In genomic region chr5:142722146-142722545, GRCh38 we compare ENCODE assay signal across 22 cellular contexts. TPM values are rescaled to one million over a fixed set of nuclear protein-coding genes. Genes with fewer than 3 reads are reported as not detected.
A peak's percentile ranks its signal among the peaks of the same experiment; 100 is the strongest.
DNase-seq lines count a peak whose midpoint lies in the region; ATAC-seq and TF ChIP-seq lines count a peak whose summit lies in the region.
"Had no signal": no experiment of that assay in that cellular context is flagged by ENCODE, and none has a peak within 500 bp of the region (broad histone marks: within the 10 kb centered on the region; RNA-seq: fewer than 3 reads in every experiment).

No MANE protein-coding gene starts in this region.

- H3K4me1 Mint-ChIP-seq in GM23338 (peaks cover 30% of the 10 kb centered on the region), endodermal cell (peaks cover 12% of the 10 kb centered on the region)
- peaks cover 0 to 6% (median 0%) of the 10 kb centered on the region in 7 donors for H3K4me1 Mint-ChIP-seq in naive thymus-derived CD4-positive, alpha-beta T cell

- CTCF ChIA-PET in naive thymus-derived CD4-positive, alpha-beta T cell (lab: Charles Lee), result interaction anchor here (1.1 to 2.8 kb wide), 2 partner anchors 9 to 165 kb away, joined by 3 to 19 read pairs; no protein-coding TSS in a partner anchor

- H3K36me3 ChIP-seq in GM23338 (ENCODE audit: insufficient read depth) (peaks cover 10% of the 10 kb centered on the region), RWPE2 (ENCODE audit: low read depth) (no peaks in the 10 kb centered on the region), endodermal cell (ENCODE audit: control insufficient read depth, insufficient read depth, low read length) (no peaks in the 10 kb centered on the region), osteoblast (ENCODE audit: insufficient read depth, low read length) (no peaks in the 10 kb centered on the region)
- no peaks in the 10 kb centered on the region for H3K36me3 ChIP-seq in naive thymus-derived CD4-positive, alpha-beta T cell (ENCODE audit: control insufficient read depth in 2 of 3, insufficient read depth in 3 of 3, low read length in 3 of 3)
- H3K36me3 ChIP-seq: SJSA1 had no signal

- H3K4me1 ChIP-seq in GM23338 (ENCODE audit: insufficient read depth) (peaks cover 19% of the 10 kb centered on the region), RWPE2 (ENCODE audit: insufficient read depth, poor library complexity, severe bottlenecking) (peaks cover 50% of the 10 kb centered on the region), endodermal cell (ENCODE audit: control insufficient read depth, insufficient read depth, low read length) (peaks cover 7% of the 10 kb centered on the region), osteoblast (ENCODE audit: insufficient read depth, low read length) (peaks cover 26% of the 10 kb centered on the region)
- peaks cover 0 to 3% of the 10 kb centered on the region in 2 donors for H3K4me1 ChIP-seq in naive thymus-derived CD4-positive, alpha-beta T cell (ENCODE audit: control insufficient read depth in 2 of 2, insufficient read depth in 2 of 2, low read length in 2 of 2)

- no peak overlapping the region for H3K4me3 ChIP-seq in GM23338
- no peak overlapping the region for H3K4me3 ChIP-seq in RWPE2 (ENCODE audit: severe bottlenecking)
- no peak overlapping the region for H3K4me3 ChIP-seq in endodermal cell (ENCODE audit: low read length)
- H3K4me3 ChIP-seq in osteoblast (ENCODE audit: insufficient read depth, low read length), result no peak overlapping the region
- no peak overlapping the region for H3K4me3 ChIP-seq in naive thymus-derived CD4-positive, alpha-beta T cell (ENCODE audit: low read length)
- H3K4me3 ChIP-seq: GM12878, SJSA1 had no signal

- no peaks in the 10 kb centered on the region; the same call in 1 of the 2 replicates for H3K9me2 ChIP-seq in GM23338 (ENCODE audit: insufficient read depth)

- H3K4me2 ChIP-seq in GM23338 (no peak overlapping the region), osteoblast (ENCODE audit: insufficient read depth, low read length) (no peak overlapping the region)
- H3K4me2 ChIP-seq: KMS-11 had no signal

- H4K20me1 ChIP-seq in GM23338 (replicated peaks; ENCODE audit: insufficient read depth) (no peaks in the 10 kb centered on the region), osteoblast (ENCODE audit: insufficient read depth, low read length) (no peaks in the 10 kb centered on the region)

- TF ChIP-seq CTCF in GM23338 (conservative IDR thresholded peaks at IDR 0.05; ENCODE audit: low read depth in 2 of 2) (no peak), RWPE2 (IDR thresholded peaks at IDR 0.05; ENCODE audit: poor library complexity, severe bottlenecking) (no peak), endodermal cell (conservative IDR thresholded peaks at IDR 0.05) (no peak), osteoblast (IDR thresholded peaks at IDR 0.05; ENCODE audit: extremely low read depth, low read depth, low read length) (no peak)

- H3K27me3 ChIP-seq in GM23338 (ENCODE audit: insufficient read depth) (no peaks in the 10 kb centered on the region), RWPE2 (ENCODE audit: insufficient read depth, poor library complexity, severe bottlenecking) (no peaks in the 10 kb centered on the region), endodermal cell (ENCODE audit: control insufficient read depth, insufficient read depth, low read length, poor library complexity, severe bottlenecking) (no peaks in the 10 kb centered on the region), osteoblast (ENCODE audit: insufficient read depth, low read length) (no peaks in the 10 kb centered on the region)
- no peaks in the 10 kb centered on the region for H3K27me3 ChIP-seq in naive thymus-derived CD4-positive, alpha-beta T cell (ENCODE audit: control insufficient read depth in 2 of 2, insufficient read depth in 2 of 2, low read length in 2 of 2)
- H3K27me3 ChIP-seq: SJSA1 had no signal

- 96 to 97% methylated on average over 6 of the region's 6 CpGs for WGBS in endodermal cell (ENCODE audit: insufficient coverage in 1 of 2, insufficient read length in 1 of 2), 2 experiments

- H3K27me3 Mint-ChIP-seq in GM23338 (ENCODE audit: insufficient read depth, low read depth, poor library complexity) (peaks cover 7% of the 10 kb centered on the region), endodermal cell (ENCODE audit: insufficient read depth) (no peaks in the 10 kb centered on the region)
- H3K27me3 Mint-ChIP-seq in naive thymus-derived CD4-positive, alpha-beta T cell, result peaks cover 0 to 8% (median 3%) of the 10 kb centered on the region in 5 donors

- ATAC-seq in GM23338, result no peak
- ATAC-seq in RWPE2 (ENCODE audit: low read depth), result no peak
- no peak for ATAC-seq in naive thymus-derived CD4-positive, alpha-beta T cell
- ATAC-seq: GM12878, HepG2, PC-3 had no signal

- no peak overlapping the region for H3K9ac ChIP-seq in endodermal cell (ENCODE audit: extremely low read depth, low read length, poor library complexity, severe bottlenecking)
- H3K9ac ChIP-seq: KMS-11 had no signal

- no peak overlapping the region for H3K4me3 Mint-ChIP-seq in GM23338
- H3K4me3 Mint-ChIP-seq in endodermal cell, result no peak overlapping the region
- H3K4me3 Mint-ChIP-seq in naive thymus-derived CD4-positive, alpha-beta T cell, result no peak overlapping the region
- H3K4me3 Mint-ChIP-seq: CD4-positive, alpha-beta memory T cell; H9 had no signal

- no peaks in the 10 kb centered on the region; the same call in 1 of the 2 replicates for H3F3A ChIP-seq in GM23338 (replicated peaks; ENCODE audit: low read depth)

- H2AFZ ChIP-seq in GM23338 (no peak overlapping the region), osteoblast (ENCODE audit: low read length) (no peak overlapping the region)

- H3K79me2 ChIP-seq in GM23338 (replicated peaks; ENCODE audit: insufficient read depth) (no peaks in the 10 kb centered on the region), osteoblast (ENCODE audit: insufficient read depth, low read length) (no peaks in the 10 kb centered on the region)

- H3K9me3 ChIP-seq in RWPE2 (ENCODE audit: severe bottlenecking) (no peaks in the 10 kb centered on the region), endodermal cell (ENCODE audit: control insufficient read depth, low read length) (no peaks in the 10 kb centered on the region), osteoblast (ENCODE audit: low read depth, low read length) (no peaks in the 10 kb centered on the region)
- no peaks in the 10 kb centered on the region for H3K9me3 ChIP-seq in naive thymus-derived CD4-positive, alpha-beta T cell (ENCODE audit: control insufficient read depth in 2 of 3, low read length in 3 of 3)
- H3K9me3 ChIP-seq: SJSA1 had no signal

- H3K36me3 Mint-ChIP-seq in GM23338 (ENCODE audit: low read depth) (peaks cover 3% of the 10 kb centered on the region; the same call in 1 of the 3 replicates), endodermal cell (ENCODE audit: low read depth) (no peaks in the 10 kb centered on the region)
- H3K36me3 Mint-ChIP-seq in naive thymus-derived CD4-positive, alpha-beta T cell, result no peaks in the 10 kb centered on the region
- H3K36me3 Mint-ChIP-seq: CD4-positive, alpha-beta memory T cell had no signal

- POLR2A ChIA-PET in naive thymus-derived CD4-positive, alpha-beta T cell (lab: Charles Lee), result no interaction called here

- intact Hi-C loops in naive thymus-derived CD4-positive, alpha-beta T cell (cut with micrococcal nuclease), result no loop called here

- H3K27ac Mint-ChIP-seq in GM23338 (no peak overlapping the region), endodermal cell (no peak overlapping the region)
- no peak overlapping the region for H3K27ac Mint-ChIP-seq in naive thymus-derived CD4-positive, alpha-beta T cell
- H3K27ac Mint-ChIP-seq: CD4-positive, alpha-beta memory T cell had no signal

- H3K27ac ChIP-seq in GM23338 (ENCODE audit: low read depth), result 0 out of 2 replicates have a peak overlapping the region, but pooled peaks have one; percentile 19
- H3K27ac ChIP-seq in RWPE2 (ENCODE audit: poor library complexity, severe bottlenecking), result peak overlapping the region; percentile 92
- no peak overlapping the region for H3K27ac ChIP-seq in endodermal cell (ENCODE audit: low read depth, low read length)
- H3K27ac ChIP-seq in osteoblast (ENCODE audit: low read depth, low read length), result no peak overlapping the region
- no peak overlapping the region for H3K27ac ChIP-seq in naive thymus-derived CD4-positive, alpha-beta T cell (ENCODE audit: low read depth, low read length)
- no peak overlapping the region for H3K27ac ChIP-seq in caudate nucleus (ENCODE audit: low read depth, low read length)
- H3K27ac ChIP-seq: KMS-11, SJSA1 had no signal

- H3K9me3 Mint-ChIP-seq in GM23338, result no peaks in the 10 kb centered on the region
- H3K9me3 Mint-ChIP-seq in endodermal cell, result no peaks in the 10 kb centered on the region
- H3K9me3 Mint-ChIP-seq in naive thymus-derived CD4-positive, alpha-beta T cell, result no peaks in the 10 kb centered on the region
- H3K9me3 Mint-ChIP-seq: CD4-positive, alpha-beta memory T cell; H9 had no signal

- DNase-seq in GM23338 (ENCODE audit: low spot score) (no peak), RWPE2 (ENCODE audit: low spot score) (no peak), endodermal cell (peak; percentile 19), osteoblast (ENCODE audit: insufficient read length, low spot score, missing footprints) (peak; percentile 23), SK-N-DZ (ENCODE audit: low spot score) (no peak), caudate nucleus (lab: John Stamatoyannopoulos, UW) (no peak)
- no peak for DNase-seq in naive thymus-derived CD4-positive, alpha-beta T cell
- DNase-seq: Calu3; CD4-positive, alpha-beta memory T cell; DMS53; EL; NCI-H1092; NCI-H1436 treated with DMSO at 0.1 percent for 48 hours; NCI-H2029; NCI-H345; NCI-H524 treated with DMSO at 0.1 percent for 48 hours; PC-3 had no signal

TF ChIP-seq in GM23338, 12 proteins besides CTCF, POLR2A, EP300 and RAD21 (continues in another document):
- TF ChIP-seq ZNF114 (CRISPR knock-in tag; IDR thresholded peaks at IDR 0.05), result no peak

RNA-seq across cellular contexts. Expression of gene FGF1, which starts 36.3 kb away (rescaled TPM):
- total RNA-seq in GM23338 (2014; rRNA removed; shearing (Covaris generic)), result 0.12 and 0.21 TPM in 2 replicates
- polyA plus RNA-seq in GM23338 (2016; fragmentation: Nextera tagmentation; extraction: Ambion mirVana), result 0.34 TPM in 1 of 2 replicates, not detected in the other
- under 1 TPM in 1 of 2 donors, not detected in 1; 0.77 TPM for total RNA-seq in endodermal cell
- polyA plus RNA-seq in endodermal cell (2013, experiment 1 of 2), result 0.28 TPM
- polyA plus RNA-seq in endodermal cell (2013, experiment 2 of 2), result 0.54 TPM
- 2.9 and 4.3 TPM in 2 replicates for total RNA-seq in osteoblast
- polyA plus RNA-seq in SK-N-DZ (2014; cell fraction: cytosol; rRNA removed), result not detected in 2 replicates
- polyA plus RNA-seq in SK-N-DZ (2014; cell fraction: nucleus; rRNA removed), result not detected in 2 replicates
- not detected for total RNA-seq in naive thymus-derived CD4-positive, alpha-beta T cell
- polyA plus RNA-seq in naive thymus-derived CD4-positive, alpha-beta T cell, result not detected
- total RNA-seq: Calu3; CD4-positive, alpha-beta memory T cell; GM12878; HepG2 had no signal
- polyA plus RNA-seq: CD4-positive, alpha-beta memory T cell; GM12878; HepG2 had no signal

RNA-seq across cellular contexts. Expression of gene ARHGAP26, which starts 48.0 kb away (rescaled TPM):
- 11.0 and 16.8 TPM in 2 replicates for total RNA-seq in GM23338 (2014; rRNA removed; shearing (Covaris generic))
- polyA plus RNA-seq in GM23338 (2016; fragmentation: Nextera tagmentation; extraction: Ambion mirVana), result 9.5 and 10.5 TPM in 2 replicates
- total RNA-seq in endodermal cell, result 10 to 100 TPM; 49.2 to 60.5 TPM
- 8.2 TPM for polyA plus RNA-seq in endodermal cell (2013, experiment 1 of 2)
- 7.3 TPM for polyA plus RNA-seq in endodermal cell (2013, experiment 2 of 2)
- total RNA-seq in osteoblast, result 6.2 and 7.6 TPM in 2 replicates
- 1.8 and 2.2 TPM in 2 replicates for polyA plus RNA-seq in SK-N-DZ (2014; cell fraction: cytosol; rRNA removed)
- 3.5 and 10.5 TPM in 2 replicates for polyA plus RNA-seq in SK-N-DZ (2014; cell fraction: nucleus; rRNA removed)
- 100 to 1,000 TPM in 1 of 5 experiments, 10 to 100 TPM in 4; 20.1 to 123 (median 29.1) TPM for total RNA-seq in naive thymus-derived CD4-positive, alpha-beta T cell
- polyA plus RNA-seq in naive thymus-derived CD4-positive, alpha-beta T cell, result 10 to 100 TPM; 10.5 to 12.9 TPM

Comparison
In these comparisons a context has a peak if more than half of its experiments do, and no peak if none do; other contexts are left out.
1. DNase-seq: peak in endodermal cell (single experiment) and osteoblast (single experiment); none in GM23338 (single experiment), RWPE2 (single experiment), SK-N-DZ (single experiment), naive thymus-derived CD4-positive, alpha-beta T cell (0 of 9) and caudate nucleus (0 of 61).
2. H3K27ac ChIP-seq: peak in GM23338 (single experiment) and RWPE2 (single experiment); none in endodermal cell (single experiment), osteoblast (single experiment), naive thymus-derived CD4-positive, alpha-beta T cell (single experiment) and caudate nucleus (single experiment).